ENCODE assay signal across 13 cellular contexts in the genomic region with DNA sequence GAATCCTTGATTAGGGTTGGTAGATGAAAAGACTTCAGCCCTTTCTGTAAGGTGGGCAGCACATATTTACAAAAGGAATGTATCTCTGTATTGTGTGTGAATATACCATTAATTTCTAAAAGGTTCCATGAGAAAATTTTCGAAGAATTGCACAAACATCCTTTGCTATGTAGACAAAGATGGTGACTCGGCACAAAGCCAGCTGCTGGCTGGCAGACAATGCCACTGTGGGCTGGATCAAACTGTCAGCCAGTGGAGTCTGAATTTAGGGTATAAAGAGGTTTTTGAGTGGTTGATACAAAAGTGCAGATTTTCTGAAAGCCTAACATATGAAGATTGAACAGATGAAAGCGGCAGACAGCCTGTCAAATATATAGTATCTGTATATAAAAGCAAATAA. TPM values are rescaled to one million over a fixed set of nuclear protein-coding genes. Genes with fewer than 3 reads are reported as not detected.
DNase-seq lines count a peak whose midpoint lies in the region; ATAC-seq, FAIRE-seq and TF ChIP-seq lines count a peak whose summit lies in the region.
"Had no signal": no experiment of that assay in that cellular context is flagged by ENCODE, and none has a peak within 500 bp of the region (broad histone marks: within the 10 kb centered on the region; RNA-seq: fewer than 3 reads in every experiment).

No MANE protein-coding gene starts in this region.

- ATAC-seq in stimulated activated naive CD8-positive, alpha-beta T cell treated with anti-CD3 and anti-CD28 coated beads, Interleukin-15, Interleukin-2, amounts not matched to agents 100 U/mL and 50 U/mL, for 24 hours, result no peak
- no peak for ATAC-seq in upper lobe of right lung
- ATAC-seq in GM21390 (IDR thresholded peaks at IDR 0.05; ENCODE audit: unreplicated experiment), result no peak
- ATAC-seq in HG03565 (IDR thresholded peaks at IDR 0.05; ENCODE audit: unreplicated experiment), result no peak
- ATAC-seq: psoas muscle had no signal

- H3K4me1 ChIP-seq in endothelial cell of umbilical vein (ENCODE audit: control insufficient read depth, extremely low read depth, insufficient read depth, low read length), result peaks cover 12% of the 10 kb centered on the region
- H3K4me1 ChIP-seq in upper lobe of right lung, result no peaks in the 10 kb centered on the region
- H3K4me1 ChIP-seq: psoas muscle had no signal

- BruUV-seq in endothelial cell of umbilical vein (replicated peaks; lab: Mats Ljungman, UMichigan), result no TSS peak

- no peak overlapping the region for H3K9ac ChIP-seq in endothelial cell of umbilical vein (replicated peaks; ENCODE audit: extremely low read depth, insufficient read depth, low read length)

- H3K4me3 Mint-ChIP-seq in stimulated activated naive CD8-positive, alpha-beta T cell treated with anti-CD3 and anti-CD28 coated beads, Interleukin-15, Interleukin-2, amounts not matched to agents 100 ng/mL and 50 ng/mL, for 24 hours, result no peak overlapping the region
- H3K4me3 Mint-ChIP-seq: dendritic cell treated with granulocyte-macrophage colony-stimulating factor and Interleukin-4, amounts not matched to agents 40 ng/mL and 50 ng/mL, for 4 days had no signal

- H3K36me3 ChIP-seq in endothelial cell of umbilical vein (ENCODE audit: control insufficient read depth in 2 of 2, extremely low read depth in 1 of 2, insufficient read depth in 2 of 2, low read length in 2 of 2), result no peaks in the 10 kb centered on the region
- H3K36me3 ChIP-seq in upper lobe of right lung, result peaks cover 31% of the 10 kb centered on the region

- peak overlapping the region; percentile 78 for H3K27ac Mint-ChIP-seq in stimulated activated naive CD8-positive, alpha-beta T cell treated with anti-CD3 and anti-CD28 coated beads, Interleukin-15, Interleukin-2, amounts not matched to agents 100 ng/mL and 50 ng/mL, for 24 hours
- H3K27ac Mint-ChIP-seq: dendritic cell treated with granulocyte-macrophage colony-stimulating factor and Interleukin-4, amounts not matched to agents 40 ng/mL and 50 ng/mL, for 4 days had no signal

- TF ChIP-seq POLR2A in endothelial cell of umbilical vein (IDR thresholded peaks at IDR 0.05; ENCODE audit: low read depth, low read length), result no peak

- no peaks in the 10 kb centered on the region for H3K9me1 ChIP-seq in endothelial cell of umbilical vein (replicated peaks; ENCODE audit: control insufficient read depth, extremely low read depth, insufficient read depth, low read length)

- CTCF ChIA-PET in endothelial cell of umbilical vein (lab: Charles Lee), result interaction anchor here (1.1 to 4.0 kb wide), 9 partner anchors 8 to 137 kb away, joined by 3 to 58 read pairs (median 6); no protein-coding TSS in a partner anchor

- H3K9me3 Mint-ChIP-seq in stimulated activated naive CD8-positive, alpha-beta T cell treated with anti-CD3 and anti-CD28 coated beads, Interleukin-15, Interleukin-2, amounts not matched to agents 100 ng/mL and 50 ng/mL, for 24 hours, result no peaks in the 10 kb centered on the region
- H3K9me3 Mint-ChIP-seq: dendritic cell treated with granulocyte-macrophage colony-stimulating factor and Interleukin-4, amounts not matched to agents 40 ng/mL and 50 ng/mL, for 4 days had no signal

- intact Hi-C loops in endothelial cell of umbilical vein (cut with micrococcal nuclease) (loop anchor here (1.0 to 10.0 kb wide), 5 partner anchors 11 to 215 kb away; no protein-coding TSS in a partner anchor), upper lobe of right lung (cut with DNase I) (no loop called here)

- FAIRE-seq in endothelial cell of umbilical vein (lab: Jason Lieb, UNC) (no peak), urothelium cell line (lab: Jason Lieb, UNC) (no peak)
- FAIRE-seq: islet of Langerhans had no signal

- POLR2A ChIA-PET in endothelial cell of umbilical vein (lab: Charles Lee), result no interaction called here

- H3K36me3 Mint-ChIP-seq in stimulated activated naive CD8-positive, alpha-beta T cell treated with anti-CD3 and anti-CD28 coated beads, Interleukin-15, Interleukin-2, amounts not matched to agents 100 ng/mL and 50 ng/mL, for 24 hours (ENCODE audit: low read depth), result peaks cover 3% of the 10 kb centered on the region

- H3K9me3 ChIP-seq in endothelial cell of umbilical vein (replicated peaks; ENCODE audit: control insufficient read depth, insufficient read depth, low read length), result no peaks in the 10 kb centered on the region
- H3K9me3 ChIP-seq in upper lobe of right lung, result no peaks in the 10 kb centered on the region
- H3K9me3 ChIP-seq: psoas muscle had no signal

- H3K27ac ChIP-seq in endothelial cell of umbilical vein (ENCODE audit: insufficient read depth, low read depth, low read length) (no peak overlapping the region), upper lobe of right lung (no peak overlapping the region)
- H3K27ac ChIP-seq: psoas muscle had no signal

- H4K20me1 ChIP-seq in endothelial cell of umbilical vein (replicated peaks; ENCODE audit: control insufficient read depth, extremely low read depth, insufficient read depth, low read length), result no peaks in the 10 kb centered on the region

- dilution Hi-C loops in endothelial cell of umbilical vein (cut with MboI; ENCODE audit: extremely low pct_ligation_motif_present, low sequenced_read_pairs), result no loop called here

- TF ChIP-seq CTCF in endothelial cell of umbilical vein (IDR thresholded peaks at IDR 0.05; ENCODE audit: extremely low read depth in 1 of 2, insufficient read depth in 1 of 2, low read depth in 1 of 2, low read length in 2 of 2), result no peak
- TF ChIP-seq CTCF in upper lobe of right lung (IDR thresholded peaks at IDR 0.05), result no peak

- peaks cover 63% of the 10 kb centered on the region for H3K4me1 Mint-ChIP-seq in stimulated activated naive CD8-positive, alpha-beta T cell treated with anti-CD3 and anti-CD28 coated beads, Interleukin-15, Interleukin-2, amounts not matched to agents 100 ng/mL and 50 ng/mL, for 24 hours (ENCODE audit: low read depth)

- no peaks in the 10 kb centered on the region for H3K79me2 ChIP-seq in endothelial cell of umbilical vein (ENCODE audit: control insufficient read depth, insufficient read depth, low read length)

- H3K4me3 ChIP-seq in endothelial cell of umbilical vein (replicated peaks in 1 of 3; ENCODE audit: insufficient read depth in 1 of 3, low read depth in 1 of 3, low read length in 3 of 3) (no peak overlapping the region), upper lobe of right lung (no peak overlapping the region)
- H3K4me3 ChIP-seq: psoas muscle had no signal

- H3K4me2 ChIP-seq in endothelial cell of umbilical vein (ENCODE audit: insufficient read depth, low read length), result no peak overlapping the region

- peak overlapping the region; percentile 69 for H2AFZ ChIP-seq in endothelial cell of umbilical vein (ENCODE audit: low read depth, low read length)

- no peak for DNase-seq in stimulated activated naive CD8-positive, alpha-beta T cell treated with anti-CD3 and anti-CD28 coated beads, Interleukin-15, Interleukin-2, amounts not matched to agents 100 U/mL and 50 U/mL, for 24 hours
- DNase-seq in T follicular helper cell (ENCODE audit: low read depth), result peak; percentile 34
- peak; percentile 68 for DNase-seq in endothelial cell of umbilical vein (ENCODE audit: low read depth, low spot score)
- DNase-seq in urothelium cell line (ENCODE audit: low spot score), result peak; percentile 34
- no peak for DNase-seq in upper lobe of right lung
- DNase-seq: DMS53, NCI-H526 treated with DMSO at 0.1 percent for 48 hours, psoas muscle had no signal

- no peaks in the 10 kb centered on the region for H3K27me3 ChIP-seq in endothelial cell of umbilical vein (ENCODE audit: control insufficient read depth in 2 of 2, insufficient read depth in 2 of 2, low read length in 2 of 2)
- no peaks in the 10 kb centered on the region for H3K27me3 ChIP-seq in upper lobe of right lung

- no peaks in the 10 kb centered on the region for H3K27me3 Mint-ChIP-seq in stimulated activated naive CD8-positive, alpha-beta T cell treated with anti-CD3 and anti-CD28 coated beads, Interleukin-15, Interleukin-2, amounts not matched to agents 100 ng/mL and 50 ng/mL, for 24 hours
- H3K27me3 Mint-ChIP-seq: dendritic cell treated with granulocyte-macrophage colony-stimulating factor and Interleukin-4, amounts not matched to agents 40 ng/mL and 50 ng/mL, for 4 days had no signal

TF ChIP-seq in endothelial cell of umbilical vein, 7 proteins besides CTCF, POLR2A, EP300 and RAD21:
- no peak for TF ChIP-seq MAX (IDR thresholded peaks at IDR 0.05; ENCODE audit: insufficient read depth, insufficient read length)
- TF ChIP-seq FOS (IDR thresholded peaks at IDR 0.05; ENCODE audit: borderline replicate concordance, insufficient read depth, low read length), result no peak
- no peak for TF ChIP-seq EZH2 (IDR thresholded peaks at IDR 0.05; ENCODE audit: borderline replicate concordance, low read depth, low read length, severe bottlenecking)

RNA-seq across cellular contexts. Expression of gene TXK, which starts 5.6 kb away (rescaled TPM):
- total RNA-seq in endothelial cell of umbilical vein, result 0.58 and 0.97 TPM in 2 replicates
- polyA plus RNA-seq in endothelial cell of umbilical vein, result 0.26 TPM in 1 of 2 replicates, not detected in the other
- polyA plus RNA-seq in endothelial cell of umbilical vein (2011; cell fraction: cytosol; rRNA removed), result 0.34 and 0.41 TPM in 2 replicates
- polyA plus RNA-seq in endothelial cell of umbilical vein (2011; cell fraction: nucleus; rRNA removed), result 0.08 and 0.25 TPM in 2 replicates
- polyA plus RNA-seq in endothelial cell of umbilical vein (2012), result 0.38 and 1.9 TPM in 2 replicates
- 0.24 TPM in 1 of 2 replicates, not detected in the other for polyA minus RNA-seq in endothelial cell of umbilical vein
- not detected for polyA minus RNA-seq in endothelial cell of umbilical vein (2011; cell fraction: cytosol; rRNA and poly(A)+ RNA removed)
- polyA minus RNA-seq in endothelial cell of umbilical vein (2011; cell fraction: nucleus; rRNA and poly(A)+ RNA removed), result not detected in 2 replicates
- total RNA-seq in upper lobe of right lung, result 4.4 TPM

Comparison
In these comparisons a context has a peak if more than half of its experiments do, and no peak if none do; other contexts are left out.
1. DNase-seq: peak in T follicular helper cell (single experiment), endothelial cell of umbilical vein (single experiment) and urothelium cell line (single experiment); none in stimulated activated naive CD8-positive, alpha-beta T cell treated with anti-CD3 and anti-CD28 coated beads, Interleukin-15, Interleukin-2, amounts not matched to agents 100 U/mL and 50 U/mL, for 24 hours (single experiment) and upper lobe of right lung (single experiment).